In the genomic region with DNA sequence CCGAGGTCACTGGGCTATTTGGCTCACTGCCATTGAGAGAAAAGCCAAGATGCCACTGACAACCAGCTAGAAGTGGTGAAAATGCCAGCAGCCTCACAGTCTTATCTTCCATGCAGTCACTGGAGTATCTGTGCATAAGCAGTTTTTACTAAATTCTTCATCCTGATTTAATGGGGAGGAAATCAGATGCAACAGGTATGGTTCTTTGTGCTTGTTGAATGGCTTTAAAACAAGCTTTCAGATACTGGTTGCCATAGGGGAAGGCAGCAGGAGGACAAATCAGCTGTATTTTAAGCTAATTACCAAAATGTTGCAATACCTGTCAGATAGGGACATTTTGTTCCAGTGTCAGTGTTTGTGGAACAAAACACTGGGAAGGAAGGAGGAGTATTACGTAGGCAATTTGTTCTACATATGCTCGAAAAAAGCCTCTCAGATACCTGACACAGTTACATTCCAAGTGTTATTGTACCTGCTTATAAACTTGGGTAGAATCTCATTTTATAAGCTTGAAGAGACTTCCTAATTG, we compare ENCODE assay signal across 2 cellular contexts.
TF ChIP-seq lines count a peak whose summit lies in the region.

No MANE protein-coding gene starts in this region.

TF ChIP-seq in HEK293, 187 proteins besides CTCF, POLR2A, EP300 and RAD21 (continued from another document):
- TF ChIP-seq ELK4 (IDR thresholded peaks at IDR 0.05; ENCODE audit: borderline replicate concordance, low read depth, low read length) (no peak), SCRT2 (tag by site-specific recombination; IDR thresholded peaks at IDR 0.05) (peak; percentile 89), ZNF335 (tag by site-specific recombination; conservative IDR thresholded peaks at IDR 0.05) (no peak), ZNF473 (tag by site-specific recombination; IDR thresholded peaks at IDR 0.05) (no peak), ZNF777 (tag by site-specific recombination; IDR thresholded peaks at IDR 0.05; ENCODE audit: borderline replicate concordance) (no peak), ZBTB8A (tag by site-specific recombination; IDR thresholded peaks at IDR 0.05) (no peak), ZXDB (tag by site-specific recombination; IDR thresholded peaks at IDR 0.05) (no peak), SCRT1 (tag by site-specific recombination; IDR thresholded peaks at IDR 0.05; ENCODE audit: borderline replicate concordance) (peak; percentile 76), ZNF239 (tag by site-specific recombination; IDR thresholded peaks at IDR 0.05) (no peak), ZNF530 (tag by site-specific recombination; IDR thresholded peaks at IDR 0.05; ENCODE audit: low read depth) (no peak), ZNF426 (tag by site-specific recombination; IDR thresholded peaks at IDR 0.05) (no peak), ZNF561 (tag by site-specific recombination; IDR thresholded peaks at IDR 0.05; ENCODE audit: borderline replicate concordance) (no peak), ZSCAN4 (tag by site-specific recombination; IDR thresholded peaks at IDR 0.05) (no peak)
- TF ChIP-seq, protein P1, sequence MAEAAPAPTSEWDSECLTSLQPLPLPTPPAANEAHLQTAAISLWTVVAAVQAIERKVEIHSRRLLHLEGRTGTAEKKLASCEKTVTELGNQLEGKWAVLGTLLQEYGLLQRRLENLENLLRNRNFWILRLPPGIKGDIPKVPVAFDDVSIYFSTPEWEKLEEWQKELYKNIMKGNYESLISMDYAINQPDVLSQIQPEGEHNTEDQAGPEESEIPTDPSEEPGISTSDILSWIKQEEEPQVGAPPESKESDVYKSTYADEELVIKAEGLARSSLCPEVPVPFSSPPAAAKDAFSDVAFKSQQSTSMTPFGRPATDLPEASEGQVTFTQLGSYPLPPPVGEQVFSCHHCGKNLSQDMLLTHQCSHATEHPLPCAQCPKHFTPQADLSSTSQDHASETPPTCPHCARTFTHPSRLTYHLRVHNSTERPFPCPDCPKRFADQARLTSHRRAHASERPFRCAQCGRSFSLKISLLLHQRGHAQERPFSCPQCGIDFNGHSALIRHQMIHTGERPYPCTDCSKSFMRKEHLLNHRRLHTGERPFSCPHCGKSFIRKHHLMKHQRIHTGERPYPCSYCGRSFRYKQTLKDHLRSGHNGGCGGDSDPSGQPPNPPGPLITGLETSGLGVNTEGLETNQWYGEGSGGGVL (tag by site-specific recombination; IDR thresholded peaks at IDR 0.05), result no peak

TF ChIP-seq in HepG2, 621 proteins besides CTCF, POLR2A, EP300 and RAD21 (continued from another document):
- no peak for TF ChIP-seq ZXDC (CRISPR knock-in tag; IDR thresholded peaks at IDR 0.05)
